17 cellular contexts compared by ENCODE assay signal in the genomic region with DNA sequence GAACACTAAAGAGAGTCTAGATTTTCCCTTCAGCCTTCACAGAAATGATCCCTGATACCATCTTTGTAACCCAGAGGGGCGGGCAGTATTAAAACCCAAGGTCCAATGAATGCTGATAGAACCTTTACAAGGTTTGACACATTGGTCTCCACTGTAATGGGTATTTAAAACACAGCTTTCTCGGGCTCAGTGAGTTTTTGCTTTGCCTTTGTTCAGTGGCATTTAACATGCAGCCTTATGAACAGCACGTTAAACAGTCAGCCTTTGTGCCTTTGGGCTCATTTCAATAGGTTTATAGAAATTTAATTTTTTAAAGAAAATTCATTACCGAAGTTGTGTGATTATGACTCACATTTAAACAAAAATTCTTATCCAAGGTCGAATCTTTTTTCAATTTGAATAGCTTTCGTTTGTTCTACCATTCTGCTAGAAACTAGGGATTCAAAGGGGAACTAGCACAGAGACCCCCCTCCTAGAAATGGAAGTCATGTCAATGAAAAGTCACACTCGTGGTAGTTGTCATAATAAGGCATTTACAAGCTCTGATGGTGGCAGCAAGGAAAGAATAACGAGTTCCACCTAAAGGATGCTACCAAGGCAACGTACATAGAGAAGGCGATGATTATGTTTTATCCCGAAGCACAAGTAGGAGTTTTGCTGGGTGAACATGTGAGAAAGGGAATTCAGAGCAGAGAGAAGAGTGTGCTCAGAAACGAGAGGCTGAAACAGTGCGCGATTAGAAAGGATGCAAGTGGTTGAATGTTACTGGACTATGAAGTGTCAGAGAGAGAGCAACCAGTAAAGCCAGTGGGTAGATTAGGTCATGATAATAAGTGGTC.
DNase-seq lines count a peak whose midpoint lies in the region; TF ChIP-seq lines count a peak whose summit lies in the region.
"Had no signal": no experiment of that assay in that cellular context is flagged by ENCODE, and none has a peak within 500 bp of the region (broad histone marks: within the 10 kb centered on the region; RNA-seq: fewer than 3 reads in every experiment).

No MANE protein-coding gene starts in this region.

- TF ChIP-seq EP300 in neural cell (conservative IDR thresholded peaks at IDR 0.05; ENCODE audit: poor library complexity, severe bottlenecking) (peak; percentile 95), stomach (IDR thresholded peaks at IDR 0.05) (no peak)

- H3K4me3 ChIP-seq in neural cell (ENCODE audit: low read length) (peak overlapping the region; percentile 54), stomach (no peak overlapping the region)
- H3K4me3 ChIP-seq: SK-N-MC had no signal

- no peaks in the 10 kb centered on the region for H4K20me1 ChIP-seq in neural cell (ENCODE audit: insufficient read depth)

- WGBS in stomach, 5 donors, result 78 to 86% (median 82%) methylated on average over 14 of the region's 14 CpGs

- H3K4me1 Mint-ChIP-seq in HFFc6 (ENCODE audit: low read depth), result peaks cover 64% of the 10 kb centered on the region
- peaks cover 50% of the 10 kb centered on the region for H3K4me1 Mint-ChIP-seq in chondrocyte (ENCODE audit: low read depth)
- peaks cover 4% of the 10 kb centered on the region for H3K4me1 Mint-ChIP-seq in activated T-cell treated with anti-CD3 and anti-CD28 coated beads, Interleukin-2, amount 50 U/mL, for 24 hours (ENCODE audit: low read depth)
- H3K4me1 Mint-ChIP-seq: CD14-positive monocyte had no signal

- H3K9me3 Mint-ChIP-seq in HFFc6 (peaks cover 9% of the 10 kb centered on the region; the same call in 1 of the 2 replicates), chondrocyte (ENCODE audit: low read depth) (peaks cover 3% of the 10 kb centered on the region)
- H3K9me3 Mint-ChIP-seq in activated T-cell treated with anti-CD3 and anti-CD28 coated beads, Interleukin-2, amount 50 U/mL, for 24 hours, result no peaks in the 10 kb centered on the region

- TF ChIP-seq CTCF in HFFc6 (IDR thresholded peaks at IDR 0.05), result no peak
- no peak for TF ChIP-seq CTCF in chondrocyte (IDR thresholded peaks at IDR 0.05)
- no peak for TF ChIP-seq CTCF in neural cell (IDR thresholded peaks at IDR 0.05; ENCODE audit: poor library complexity, severe bottlenecking)
- TF ChIP-seq CTCF in stomach (IDR thresholded peaks at IDR 0.05), result no peak

- H3K9me2 ChIP-seq in neural cell (ENCODE audit: insufficient read depth, low read length), result no peaks in the 10 kb centered on the region

- no peaks in the 10 kb centered on the region for H3K27me3 ChIP-seq in neural cell (ENCODE audit: insufficient read depth, low read depth, low read length)
- no peaks in the 10 kb centered on the region for H3K27me3 ChIP-seq in stomach

- H3K4me3 Mint-ChIP-seq in HFFc6 (no peak overlapping the region), chondrocyte (ENCODE audit: unreplicated experiment) (no peak overlapping the region)
- no peak overlapping the region for H3K4me3 Mint-ChIP-seq in activated T-cell treated with anti-CD3 and anti-CD28 coated beads, Interleukin-2, amount 50 U/mL, for 24 hours
- H3K4me3 Mint-ChIP-seq: CD14-positive monocyte had no signal

- DNase-seq in Ammon's horn (ENCODE audit: low spot score) (peak; percentile 28), HFFc6 (no peak), chondrocyte (ENCODE audit: low spot score) (no peak), NCI-H2029 (lab: John Stamatoyannopoulos, UW) (no peak), stomach (no peak)
- no peak for DNase-seq in stimulated activated CD4-positive, alpha-beta T cell treated with anti-CD3 and anti-CD28 coated beads, Interleukin-2, amount 100 ng/mL, for 48 hours
- DNase-seq in activated T-cell treated with anti-CD3 and anti-CD28 coated beads, Interleukin-2, amount 50 U/mL, for 24 hours, result no peak
- DNase-seq: COR-L47, DMS153, HCEC 1CT, KBM-7, NCI-H146, NCI-H226, NCI-H524 treated with DMSO at 0.1 percent for 48 hours had no signal

- H3K36me3 ChIP-seq in neural cell (ENCODE audit: insufficient read depth, low read length) (no peaks in the 10 kb centered on the region), stomach (no peaks in the 10 kb centered on the region)

- H3K9ac ChIP-seq in neural cell (ENCODE audit: low read length), result peak overlapping the region; percentile 53

- H3K27ac ChIP-seq in neural cell (ENCODE audit: low read length), result peak overlapping the region; percentile 82
- no peak overlapping the region for H3K27ac ChIP-seq in stomach

- H3K27ac Mint-ChIP-seq in HFFc6, result peak overlapping the region; percentile 86
- H3K27ac Mint-ChIP-seq in chondrocyte (ENCODE audit: unreplicated experiment), result peak overlapping the region; percentile 95
- H3K27ac Mint-ChIP-seq in activated T-cell treated with anti-CD3 and anti-CD28 coated beads, Interleukin-2, amount 50 U/mL, for 24 hours, result no peak overlapping the region
- H3K27ac Mint-ChIP-seq: CD14-positive monocyte had no signal

- TF ChIP-seq RAD21 in neural cell (conservative IDR thresholded peaks at IDR 0.05), result peak; percentile 46

- H3K9me3 ChIP-seq in neural cell (ENCODE audit: low read length) (no peaks in the 10 kb centered on the region), stomach (peaks cover 0 to 7% (median 3%) of the 10 kb centered on the region in 4 donors)

- no peaks in the 10 kb centered on the region for H3K4me1 ChIP-seq in stomach

- H3K27me3 Mint-ChIP-seq in HFFc6 (ENCODE audit: insufficient read depth), result no peaks in the 10 kb centered on the region
- no peaks in the 10 kb centered on the region for H3K27me3 Mint-ChIP-seq in chondrocyte (ENCODE audit: low read depth)
- peaks cover 32% of the 10 kb centered on the region for H3K27me3 Mint-ChIP-seq in activated T-cell treated with anti-CD3 and anti-CD28 coated beads, Interleukin-2, amount 50 U/mL, for 24 hours

- no peaks in the 10 kb centered on the region for H3F3A ChIP-seq in neural cell (ENCODE audit: insufficient read depth, low read length, poor library complexity, severe bottlenecking)

- peak overlapping the region; percentile 48 for H3K4me2 ChIP-seq in neural cell (ENCODE audit: low read length)

- intact Hi-C loops in stomach (cut with DNase I; ENCODE audit: low total_unique reads), result no loop called here

- no peak for TF ChIP-seq POLR2A in stomach (IDR thresholded peaks at IDR 0.05)

- no peak overlapping the region for H2AFZ ChIP-seq in neural cell (ENCODE audit: low read depth, low read length)

- H3K36me3 Mint-ChIP-seq in HFFc6 (ENCODE audit: low read depth) (peaks cover 67% of the 10 kb centered on the region), chondrocyte (ENCODE audit: low read depth) (peaks cover 3% of the 10 kb centered on the region)
- H3K36me3 Mint-ChIP-seq in activated T-cell treated with anti-CD3 and anti-CD28 coated beads, Interleukin-2, amount 50 U/mL, for 24 hours (ENCODE audit: low read depth), result no peaks in the 10 kb centered on the region
- H3K36me3 Mint-ChIP-seq: CD14-positive monocyte had no signal

- H3K79me2 ChIP-seq in neural cell (replicated peaks; ENCODE audit: insufficient read depth, low read length), result no peaks in the 10 kb centered on the region

TF ChIP-seq in neural cell, 6 proteins besides CTCF, POLR2A, EP300 and RAD21:
- peak; percentile 34 for TF ChIP-seq TAF1 (IDR thresholded peaks at IDR 0.05; ENCODE audit: low read depth)
- TF ChIP-seq, protein P1, sequence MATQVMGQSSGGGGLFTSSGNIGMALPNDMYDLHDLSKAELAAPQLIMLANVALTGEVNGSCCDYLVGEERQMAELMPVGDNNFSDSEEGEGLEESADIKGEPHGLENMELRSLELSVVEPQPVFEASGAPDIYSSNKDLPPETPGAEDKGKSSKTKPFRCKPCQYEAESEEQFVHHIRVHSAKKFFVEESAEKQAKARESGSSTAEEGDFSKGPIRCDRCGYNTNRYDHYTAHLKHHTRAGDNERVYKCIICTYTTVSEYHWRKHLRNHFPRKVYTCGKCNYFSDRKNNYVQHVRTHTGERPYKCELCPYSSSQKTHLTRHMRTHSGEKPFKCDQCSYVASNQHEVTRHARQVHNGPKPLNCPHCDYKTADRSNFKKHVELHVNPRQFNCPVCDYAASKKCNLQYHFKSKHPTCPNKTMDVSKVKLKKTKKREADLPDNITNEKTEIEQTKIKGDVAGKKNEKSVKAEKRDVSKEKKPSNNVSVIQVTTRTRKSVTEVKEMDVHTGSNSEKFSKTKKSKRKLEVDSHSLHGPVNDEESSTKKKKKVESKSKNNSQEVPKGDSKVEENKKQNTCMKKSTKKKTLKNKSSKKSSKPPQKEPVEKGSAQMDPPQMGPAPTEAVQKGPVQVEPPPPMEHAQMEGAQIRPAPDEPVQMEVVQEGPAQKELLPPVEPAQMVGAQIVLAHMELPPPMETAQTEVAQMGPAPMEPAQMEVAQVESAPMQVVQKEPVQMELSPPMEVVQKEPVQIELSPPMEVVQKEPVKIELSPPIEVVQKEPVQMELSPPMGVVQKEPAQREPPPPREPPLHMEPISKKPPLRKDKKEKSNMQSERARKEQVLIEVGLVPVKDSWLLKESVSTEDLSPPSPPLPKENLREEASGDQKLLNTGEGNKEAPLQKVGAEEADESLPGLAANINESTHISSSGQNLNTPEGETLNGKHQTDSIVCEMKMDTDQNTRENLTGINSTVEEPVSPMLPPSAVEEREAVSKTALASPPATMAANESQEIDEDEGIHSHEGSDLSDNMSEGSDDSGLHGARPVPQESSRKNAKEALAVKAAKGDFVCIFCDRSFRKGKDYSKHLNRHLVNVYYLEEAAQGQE (IDR thresholded peaks at IDR 0.05; ENCODE audit: borderline replicate concordance), result peak; percentile 85
- TF ChIP-seq POLR2AphosphoS5 (IDR thresholded peaks at IDR 0.05), result peak; percentile 84
- TF ChIP-seq SMC3 (conservative IDR thresholded peaks at IDR 0.05; ENCODE audit: poor library complexity), result peak; percentile 46
- TF ChIP-seq EZH2 (IDR thresholded peaks at IDR 0.05; ENCODE audit: borderline replicate concordance, insufficient read depth, low read length, poor library complexity, severe bottlenecking), result no peak
- peak; percentile 83 for TF ChIP-seq MXI1 (conservative IDR thresholded peaks at IDR 0.05; ENCODE audit: poor library complexity, severe bottlenecking)
TF ChIP-seq in neural cell: peak in this region for 5.
